ENCODE assay signal across 8 cellular contexts in genomic region chr12:116735951-116736599, GRCh38. TPM values are rescaled to one million over a fixed set of nuclear protein-coding genes. Genes with fewer than 3 reads are reported as not detected.
A peak's percentile ranks its signal among the peaks of the same experiment; 100 is the strongest.
DNase-seq lines count a peak whose midpoint lies in the region; ATAC-seq and TF ChIP-seq lines count a peak whose summit lies in the region.

No MANE protein-coding gene starts in this region.

- H3K9me3 ChIP-seq in ectodermal cell (ENCODE audit: control insufficient read depth, low read length): no peaks in the 10 kb centered on the region
- H3K9me3 ChIP-seq in neutrophil: no peaks in the 10 kb centered on the region

- DNase-seq in ELF-1 (ENCODE audit: low read depth, low spot score) (peak; percentile 32), NCI-H146 treated with DMSO at 0.1 percent for 48 hours (lab: John Stamatoyannopoulos, UW; ENCODE audit: unreplicated experiment) (peak; percentile 43), GM03348 (ENCODE audit: low spot score) (no peak), NCI-H345 treated with DMSO at 0.1 percent for 48 hours (lab: John Stamatoyannopoulos, UW; ENCODE audit: unreplicated experiment) (no peak)
- no peak for DNase-seq in stimulated activated CD4-positive, alpha-beta T cell treated with anti-CD3 and anti-CD28 coated beads, Interleukin-4, amount 100 ng/mL, for 24 hours

- no peak for TF ChIP-seq CTCF in neutrophil (IDR thresholded peaks at IDR 0.05)

- H3K4me3 ChIP-seq in ectodermal cell (ENCODE audit: insufficient read depth, low read depth, low read length): peak overlapping the region; percentile 57
- no peak overlapping the region for H3K4me3 ChIP-seq in neutrophil (ENCODE audit: low read depth in 1 of 2, low read length in 1 of 2)

- ATAC-seq in GM18868 (IDR thresholded peaks at IDR 0.05; ENCODE audit: unreplicated experiment): no peak

- H3K36me3 ChIP-seq in ectodermal cell (ENCODE audit: control insufficient read depth, insufficient read depth, low read length) (no peaks in the 10 kb centered on the region), neutrophil (peaks cover 17% of the 10 kb centered on the region)

- 82 to 85% methylated on average over 7 to 8 of the region's 9 CpGs for WGBS in ectodermal cell, 2 experiments

- H3K27ac ChIP-seq in ectodermal cell (ENCODE audit: insufficient read depth, low read depth, low read length, poor library complexity, severe bottlenecking): no peak overlapping the region
- peak overlapping the region; percentile 87 for H3K27ac ChIP-seq in neutrophil

- peaks cover 9% of the 10 kb centered on the region for H3K4me1 ChIP-seq in ectodermal cell (ENCODE audit: control insufficient read depth, insufficient read depth, low read length)
- H3K4me1 ChIP-seq in neutrophil (ENCODE audit: control insufficient read depth in 1 of 2, insufficient read depth in 1 of 2, low read depth in 1 of 2, low read length in 1 of 2): peaks cover 20 to 25% of the 10 kb centered on the region in 2 experiments

- H3K27me3 ChIP-seq in ectodermal cell (ENCODE audit: control insufficient read depth, insufficient read depth, low read length, poor library complexity, severe bottlenecking): no peaks in the 10 kb centered on the region
- peaks cover 24% of the 10 kb centered on the region for H3K27me3 ChIP-seq in neutrophil

RNA-seq across cellular contexts. Expression of gene SPRING1, which starts 1.8 kb away (rescaled TPM):
- 34.8 TPM for polyA plus RNA-seq in ectodermal cell (2013, experiment 1 of 4)
- 36.7 TPM for polyA plus RNA-seq in ectodermal cell (2013, experiment 2 of 4)
- 20.9 TPM for polyA plus RNA-seq in ectodermal cell (2013, experiment 3 of 4)
- 22.3 TPM for polyA plus RNA-seq in ectodermal cell (2013, experiment 4 of 4)

RNA-seq across cellular contexts. Expression of gene RNFT2, which starts 2.0 kb away (rescaled TPM):
- polyA plus RNA-seq in ectodermal cell (2013, experiment 1 of 4): 31.9 TPM
- 37.2 TPM for polyA plus RNA-seq in ectodermal cell (2013, experiment 2 of 4)
- polyA plus RNA-seq in ectodermal cell (2013, experiment 3 of 4): 17.9 TPM
- 21.2 TPM for polyA plus RNA-seq in ectodermal cell (2013, experiment 4 of 4)

Comparison
In these comparisons a context has a peak if more than half of its experiments do, and no peak if none do; other contexts are left out.
1. DNase-seq: peak in ELF-1 (single experiment) and NCI-H146 treated with DMSO at 0.1 percent for 48 hours (single experiment); none in GM03348 (single experiment), stimulated activated CD4-positive, alpha-beta T cell treated with anti-CD3 and anti-CD28 coated beads, Interleukin-4, amount 100 ng/mL, for 24 hours (single experiment) and NCI-H345 treated with DMSO at 0.1 percent for 48 hours (single experiment).